Comparison of ENCODE assay signal across 8 cellular contexts in the genomic region with DNA sequence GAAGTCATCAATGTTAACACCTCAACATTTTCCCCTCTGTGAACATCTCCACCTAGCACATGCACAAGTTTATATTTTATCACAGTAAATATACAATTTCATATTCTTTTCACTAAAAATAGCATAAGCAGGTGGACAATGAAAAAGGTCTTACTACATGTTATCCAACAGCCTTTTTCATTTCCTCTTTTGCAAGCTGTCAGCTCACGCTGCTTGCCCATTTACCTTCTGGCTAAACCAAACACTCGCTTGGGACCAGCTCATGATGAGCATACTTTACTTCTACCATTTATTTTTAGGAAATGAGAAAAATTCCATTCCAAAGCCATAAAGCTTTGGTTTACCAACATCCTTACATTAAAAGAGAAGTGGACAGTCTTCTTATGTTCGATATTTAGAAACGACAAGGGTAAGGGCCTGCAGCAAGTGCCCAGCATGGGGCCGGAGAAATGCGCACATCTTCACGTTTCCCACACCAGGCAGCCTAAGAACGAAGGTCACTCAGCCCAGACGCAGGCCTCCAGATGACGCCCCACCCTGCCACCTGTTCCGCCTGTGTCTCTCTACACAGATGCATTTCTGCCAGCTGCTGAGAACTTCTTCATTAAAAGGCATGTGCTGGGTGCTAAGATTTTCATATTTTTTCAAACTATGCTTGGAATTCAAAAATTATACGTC. TPM values are rescaled to one million over a fixed set of nuclear protein-coding genes. Genes with fewer than 3 reads are reported as not detected.
DNase-seq lines count a peak whose midpoint lies in the region; ATAC-seq and TF ChIP-seq lines count a peak whose summit lies in the region.

No MANE protein-coding gene starts in this region.

- H3K36me3 Mint-ChIP-seq in activated T-helper 1 cell treated with anti-CD3 and anti-CD28 coated beads, Interleukin-12 subunit alpha, Interleukin-12 subunit beta, Interleukin-2, Interleukin-4 antibody, amounts not matched to agents 30 ng/mL and 10 ng/mL and 1 ng/mL, durations not matched to agents 14 hours and 24 hours and 36 hours (ENCODE audit: low read depth) = peaks cover 54% of the 10 kb centered on the region

- peaks cover 42% of the 10 kb centered on the region for H4K20me1 ChIP-seq in SK-N-SH (ENCODE audit: insufficient read depth)

- 0 out of 2 replicates have a peak overlapping the region, but pooled peaks have one; percentile 13 for H3K4me2 ChIP-seq in SK-N-SH

- intact Hi-C loops in activated T-helper 1 cell treated with anti-CD3 and anti-CD28 coated beads, Interleukin-12 subunit alpha, Interleukin-12 subunit beta, Interleukin-2, Interleukin-4 antibody, amounts not matched to agents 30 ng/mL and 10 ng/mL and 1 ng/mL, durations not matched to agents 14 hours and 24 hours and 36 hours (cut with micrococcal nuclease) = no loop called here
- intact Hi-C loops in psoas muscle (cut with DNase I) = no loop called here

- H3K4me1 Mint-ChIP-seq in activated T-helper 1 cell treated with anti-CD3 and anti-CD28 coated beads, Interleukin-12 subunit alpha, Interleukin-12 subunit beta, Interleukin-2, Interleukin-4 antibody, amounts not matched to agents 30 ng/mL and 10 ng/mL and 1 ng/mL, durations not matched to agents 14 hours and 24 hours and 36 hours (ENCODE audit: low read depth) = peaks cover 45% of the 10 kb centered on the region

- peak overlapping the region; percentile 24 for H3K4me3 Mint-ChIP-seq in activated T-helper 1 cell treated with anti-CD3 and anti-CD28 coated beads, Interleukin-12 subunit alpha, Interleukin-12 subunit beta, Interleukin-2, Interleukin-4 antibody, amounts not matched to agents 30 ng/mL and 10 ng/mL and 1 ng/mL, durations not matched to agents 14 hours and 24 hours and 36 hours

- CTCF ChIA-PET in SK-N-SH (lab: Yijun Ruan, JAX) = no interaction called here

- H3K9ac ChIP-seq in SK-N-SH = no peak overlapping the region

- H3K27me3 ChIP-seq in SK-N-SH (ENCODE audit: insufficient read depth) = no peaks in the 10 kb centered on the region
- no peaks in the 10 kb centered on the region for H3K27me3 ChIP-seq in psoas muscle (ENCODE audit: insufficient read depth in 3 of 3, low read length in 2 of 3)

- TF ChIP-seq CTCF in SK-N-SH (IDR thresholded peaks at IDR 0.05) (no peak), psoas muscle (IDR thresholded peaks at IDR 0.05) (no peak)

- H3K4me1 ChIP-seq in SK-N-SH (ENCODE audit: control insufficient read depth in 1 of 2, insufficient read depth in 2 of 2, low read depth in 1 of 2, low read length in 1 of 2) (peaks cover 0 to 5% of the 10 kb centered on the region in 2 experiments; a peak in 2 of 4 replicates), psoas muscle (peaks cover 81% of the 10 kb centered on the region)

- H3K9me2 ChIP-seq in SK-N-SH = no peaks in the 10 kb centered on the region

- no peaks in the 10 kb centered on the region for H3K9me3 Mint-ChIP-seq in activated T-helper 1 cell treated with anti-CD3 and anti-CD28 coated beads, Interleukin-12 subunit alpha, Interleukin-12 subunit beta, Interleukin-2, Interleukin-4 antibody, amounts not matched to agents 30 ng/mL and 10 ng/mL and 1 ng/mL, durations not matched to agents 14 hours and 24 hours and 36 hours

- DNase-seq in SK-N-SH (no peak), psoas muscle (peak in 1 of 2 donors; percentile 60), NCI-H2196 treated with DMSO at 0.1 percent for 48 hours (lab: John Stamatoyannopoulos, UW; ENCODE audit: unreplicated experiment) (no peak), foreskin melanocyte (no peak), putamen (ENCODE audit: low spot score) (no peak)
- no peak for DNase-seq in activated T-helper 1 cell treated with anti-CD3 and anti-CD28 coated beads, Interleukin-12 subunit alpha, Interleukin-12 subunit beta, Interleukin-2, Interleukin-4 antibody, amounts not matched to agents 30 ng/mL and 10 ng/mL and 1 ng/mL, durations not matched to agents 14 hours and 24 hours and 36 hours (ENCODE audit: low spot score)

- H3F3A ChIP-seq in SK-N-SH (replicated peaks; ENCODE audit: insufficient read depth) = peaks cover 22% of the 10 kb centered on the region

- H3K36me3 ChIP-seq in SK-N-SH (replicated peaks in 1 of 2; ENCODE audit: control insufficient read depth in 1 of 2, insufficient read depth in 2 of 2, low read length in 1 of 2) = peaks cover 38 to 70% of the 10 kb centered on the region in 2 experiments
- peaks cover 7 to 69% of the 10 kb centered on the region in 2 donors for H3K36me3 ChIP-seq in psoas muscle (ENCODE audit: insufficient read depth in 1 of 2, low read depth in 1 of 2)

- H3K27ac ChIP-seq in SK-N-SH (ENCODE audit: low read depth in 2 of 2, low read length in 1 of 2) (peak overlapping the region in 1 of 2 experiments; percentile 63; a peak in 1 of 4 replicates), psoas muscle (peak overlapping the region; percentile 91)

- POLR2A ChIA-PET in SK-N-SH (lab: Yijun Ruan, JAX) = no interaction called here

- TF ChIP-seq RAD21 in SK-N-SH (IDR thresholded peaks at IDR 0.05; ENCODE audit: low read length) = no peak

- H3K79me2 ChIP-seq in SK-N-SH (ENCODE audit: insufficient read depth) = peaks cover 32% of the 10 kb centered on the region

- H3K9me3 ChIP-seq in SK-N-SH (no peaks in the 10 kb centered on the region), psoas muscle (no peaks in the 10 kb centered on the region)

- H3K27ac Mint-ChIP-seq in activated T-helper 1 cell treated with anti-CD3 and anti-CD28 coated beads, Interleukin-12 subunit alpha, Interleukin-12 subunit beta, Interleukin-2, Interleukin-4 antibody, amounts not matched to agents 30 ng/mL and 10 ng/mL and 1 ng/mL, durations not matched to agents 14 hours and 24 hours and 36 hours = peak overlapping the region; percentile 65

- ATAC-seq in SK-N-SH treated with all-trans-retinoic acid at 6 μM for 48 hours (no peak; the same call in 2 of the 3 replicates), HG03066 (IDR thresholded peaks at IDR 0.05; ENCODE audit: low read depth, unreplicated experiment) (peak; percentile 53), psoas muscle (peak; percentile 66 to 72 (median 67))

- 90% methylated on average over 12 of the region's 12 CpGs for WGBS in SK-N-SH (ENCODE audit: low lambda C conversion rate)
- WGBS in psoas muscle, 3 donors = 32 to 46% (median 39%) methylated on average over 12 of the region's 12 CpGs

- H3K4me3 ChIP-seq in SK-N-SH (ENCODE audit: low read depth in 2 of 2, low read length in 1 of 2) (no peak overlapping the region), psoas muscle (no peak overlapping the region)

- no peak for TF ChIP-seq EP300 in SK-N-SH (IDR thresholded peaks at IDR 0.05; ENCODE audit: borderline replicate concordance in 1 of 2, low read depth in 1 of 2, low read length in 1 of 2)

- no peaks in the 10 kb centered on the region for H3K27me3 Mint-ChIP-seq in activated T-helper 1 cell treated with anti-CD3 and anti-CD28 coated beads, Interleukin-12 subunit alpha, Interleukin-12 subunit beta, Interleukin-2, Interleukin-4 antibody, amounts not matched to agents 30 ng/mL and 10 ng/mL and 1 ng/mL, durations not matched to agents 14 hours and 24 hours and 36 hours (ENCODE audit: insufficient read depth)

- no peak overlapping the region for H2AFZ ChIP-seq in SK-N-SH (ENCODE audit: low read depth)

TF ChIP-seq in SK-N-SH, 30 proteins besides CTCF, POLR2A, EP300 and RAD21 (continues in another document):
- TF ChIP-seq POLR2AphosphoS5 (IDR thresholded peaks at IDR 0.05; ENCODE audit: low read depth, low read length) (no peak), FOXJ3 (CRISPR knock-in tag; IDR thresholded peaks at IDR 0.05) (no peak), RXRA (IDR thresholded peaks at IDR 0.05; ENCODE audit: borderline replicate concordance, low read depth) (no peak), EZH2phosphoT487 (IDR thresholded peaks at IDR 0.05; ENCODE audit: borderline replicate concordance, low read depth) (no peak), CHD2 (IDR thresholded peaks at IDR 0.05; ENCODE audit: low read length, partially characterized antibody) (no peak), JUND (IDR thresholded peaks at IDR 0.05) (no peak)
- TF ChIP-seq, protein P1, sequence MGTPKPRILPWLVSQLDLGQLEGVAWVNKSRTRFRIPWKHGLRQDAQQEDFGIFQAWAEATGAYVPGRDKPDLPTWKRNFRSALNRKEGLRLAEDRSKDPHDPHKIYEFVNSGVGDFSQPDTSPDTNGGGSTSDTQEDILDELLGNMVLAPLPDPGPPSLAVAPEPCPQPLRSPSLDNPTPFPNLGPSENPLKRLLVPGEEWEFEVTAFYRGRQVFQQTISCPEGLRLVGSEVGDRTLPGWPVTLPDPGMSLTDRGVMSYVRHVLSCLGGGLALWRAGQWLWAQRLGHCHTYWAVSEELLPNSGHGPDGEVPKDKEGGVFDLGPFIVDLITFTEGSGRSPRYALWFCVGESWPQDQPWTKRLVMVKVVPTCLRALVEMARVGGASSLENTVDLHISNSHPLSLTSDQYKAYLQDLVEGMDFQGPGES (IDR thresholded peaks at IDR 0.05; ENCODE audit: low read depth, low read length) = no peak

TF ChIP-seq in SK-N-SH treated with all-trans-retinoic acid at 6 μM for 48 hours, 23 proteins besides CTCF, POLR2A, EP300 and RAD21 (continues in another document):
- TF ChIP-seq GLIS3 (CRISPR knock-in tag; IDR thresholded peaks at IDR 0.05) = no peak
- no peak for TF ChIP-seq ESRRG (CRISPR knock-in tag; IDR thresholded peaks at IDR 0.05)
- TF ChIP-seq, protein P2, sequence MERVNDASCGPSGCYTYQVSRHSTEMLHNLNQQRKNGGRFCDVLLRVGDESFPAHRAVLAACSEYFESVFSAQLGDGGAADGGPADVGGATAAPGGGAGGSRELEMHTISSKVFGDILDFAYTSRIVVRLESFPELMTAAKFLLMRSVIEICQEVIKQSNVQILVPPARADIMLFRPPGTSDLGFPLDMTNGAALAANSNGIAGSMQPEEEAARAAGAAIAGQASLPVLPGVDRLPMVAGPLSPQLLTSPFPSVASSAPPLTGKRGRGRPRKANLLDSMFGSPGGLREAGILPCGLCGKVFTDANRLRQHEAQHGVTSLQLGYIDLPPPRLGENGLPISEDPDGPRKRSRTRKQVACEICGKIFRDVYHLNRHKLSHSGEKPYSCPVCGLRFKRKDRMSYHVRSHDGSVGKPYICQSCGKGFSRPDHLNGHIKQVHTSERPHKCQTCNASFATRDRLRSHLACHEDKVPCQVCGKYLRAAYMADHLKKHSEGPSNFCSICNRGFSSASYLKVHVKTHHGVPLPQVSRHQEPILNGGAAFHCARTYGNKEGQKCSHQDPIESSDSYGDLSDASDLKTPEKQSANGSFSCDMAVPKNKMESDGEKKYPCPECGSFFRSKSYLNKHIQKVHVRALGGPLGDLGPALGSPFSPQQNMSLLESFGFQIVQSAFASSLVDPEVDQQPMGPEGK (CRISPR knock-in tag; IDR thresholded peaks at IDR 0.05; ENCODE audit: borderline replicate concordance) = no peak
- no peak for TF ChIP-seq RARB (CRISPR knock-in tag; IDR thresholded peaks at IDR 0.05)

RNA-seq across cellular contexts. Expression of a gene that starts 13.9 kb away (rescaled TPM):
- polyA plus RNA-seq in SK-N-SH (2012; rRNA removed) = 15.4 and 15.8 TPM in 2 replicates
- polyA plus RNA-seq in SK-N-SH (2012; cell fraction: cytosol; rRNA removed) = 12.8 and 15.4 TPM in 2 replicates
- polyA plus RNA-seq in SK-N-SH (2012; cell fraction: nucleus; rRNA removed) = 7.2 and 10.5 TPM in 2 replicates
- 7.3 and 7.9 TPM in 2 replicates for total RNA-seq in activated T-helper 1 cell treated with anti-CD3 and anti-CD28 coated beads, Interleukin-12 subunit alpha, Interleukin-12 subunit beta, Interleukin-2, Interleukin-4 antibody, amounts not matched to agents 30 ng/mL and 10 ng/mL and 1 ng/mL, durations not matched to agents 14 hours and 24 hours and 36 hours
- total RNA-seq in psoas muscle = 100 to 1,000 TPM in 2 of 4 donors, 10 to 100 TPM in 2; 30.3 to 113 (median 83.8) TPM
- 100 to 1,000 TPM in 2 of 3 donors, 10 to 100 TPM in 1; 56.9 to 152 (median 107) TPM for polyA plus RNA-seq in psoas muscle
